In the genomic region with DNA sequence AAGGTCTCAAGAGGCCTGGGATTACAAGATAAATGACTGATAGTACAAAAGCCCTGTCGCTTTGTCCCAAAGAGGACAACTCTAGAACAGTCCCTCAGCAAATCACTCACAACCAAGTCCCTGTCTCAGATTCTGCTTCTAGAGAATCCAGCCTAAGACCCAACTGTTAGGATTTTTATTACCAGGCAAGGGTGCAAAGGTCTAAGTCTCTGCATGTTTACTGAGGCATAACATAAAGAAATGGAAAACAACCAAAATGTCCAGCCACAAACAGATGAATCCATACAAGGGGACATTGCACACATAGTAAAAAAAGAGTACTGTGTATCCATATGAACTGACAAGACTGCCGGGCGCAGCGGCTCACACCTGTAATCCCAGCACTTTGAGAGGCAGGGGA, we compare ENCODE assay signal across 1 cellular context.
TF ChIP-seq lines count a peak whose summit lies in the region.

No MANE protein-coding gene starts in this region.

TF ChIP-seq in HepG2, 621 proteins besides CTCF, POLR2A, EP300 and RAD21:
- TF ChIP-seq ZNF83 (CRISPR knock-in tag; IDR thresholded peaks at IDR 0.05; ENCODE audit: borderline replicate concordance), result no peak
- no peak for TF ChIP-seq ARNT (IDR thresholded peaks at IDR 0.05)
- TF ChIP-seq HNF4A (CRISPR knock-in tag; IDR thresholded peaks at IDR 0.05), result peak; percentile 32
- TF ChIP-seq, protein P1, sequence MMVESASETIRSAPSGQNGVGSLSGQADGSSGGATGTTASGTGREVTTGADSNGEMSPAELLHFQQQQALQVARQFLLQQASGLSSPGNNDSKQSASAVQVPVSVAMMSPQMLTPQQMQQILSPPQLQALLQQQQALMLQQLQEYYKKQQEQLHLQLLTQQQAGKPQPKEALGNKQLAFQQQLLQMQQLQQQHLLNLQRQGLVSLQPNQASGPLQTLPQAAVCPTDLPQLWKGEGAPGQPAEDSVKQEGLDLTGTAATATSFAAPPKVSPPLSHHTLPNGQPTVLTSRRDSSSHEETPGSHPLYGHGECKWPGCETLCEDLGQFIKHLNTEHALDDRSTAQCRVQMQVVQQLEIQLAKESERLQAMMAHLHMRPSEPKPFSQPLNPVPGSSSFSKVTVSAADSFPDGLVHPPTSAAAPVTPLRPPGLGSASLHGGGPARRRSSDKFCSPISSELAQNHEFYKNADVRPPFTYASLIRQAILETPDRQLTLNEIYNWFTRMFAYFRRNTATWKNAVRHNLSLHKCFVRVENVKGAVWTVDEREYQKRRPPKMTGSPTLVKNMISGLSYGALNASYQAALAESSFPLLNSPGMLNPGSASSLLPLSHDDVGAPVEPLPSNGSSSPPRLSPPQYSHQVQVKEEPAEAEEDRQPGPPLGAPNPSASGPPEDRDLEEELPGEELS (CRISPR knock-in tag; IDR thresholded peaks at IDR 0.05), result no peak
- no peak for TF ChIP-seq RARA (CRISPR knock-in tag; IDR thresholded peaks at IDR 0.05)
- no peak for TF ChIP-seq MLLT10 (CRISPR knock-in tag; IDR thresholded peaks at IDR 0.05)
- peak; percentile 23; the same call in 1 of the 2 replicates for TF ChIP-seq FOXA3 (CRISPR knock-in tag; IDR thresholded peaks at IDR 0.05)
- TF ChIP-seq, protein P2, sequence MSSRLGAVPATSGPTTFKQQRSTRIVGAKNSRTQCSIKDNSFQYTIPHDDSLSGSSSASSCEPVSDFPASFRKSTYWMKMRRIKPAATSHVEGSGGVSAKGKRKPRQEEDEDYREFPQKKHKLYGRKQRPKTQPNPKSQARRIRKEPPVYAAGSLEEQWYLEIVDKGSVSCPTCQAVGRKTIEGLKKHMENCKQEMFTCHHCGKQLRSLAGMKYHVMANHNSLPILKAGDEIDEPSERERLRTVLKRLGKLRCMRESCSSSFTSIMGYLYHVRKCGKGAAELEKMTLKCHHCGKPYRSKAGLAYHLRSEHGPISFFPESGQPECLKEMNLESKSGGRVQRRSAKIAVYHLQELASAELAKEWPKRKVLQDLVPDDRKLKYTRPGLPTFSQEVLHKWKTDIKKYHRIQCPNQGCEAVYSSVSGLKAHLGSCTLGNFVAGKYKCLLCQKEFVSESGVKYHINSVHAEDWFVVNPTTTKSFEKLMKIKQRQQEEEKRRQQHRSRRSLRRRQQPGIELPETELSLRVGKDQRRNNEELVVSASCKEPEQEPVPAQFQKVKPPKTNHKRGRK (CRISPR knock-in tag; IDR thresholded peaks at IDR 0.05), result no peak
- no peak for TF ChIP-seq REL (CRISPR knock-in tag; conservative IDR thresholded peaks at IDR 0.05)
- TF ChIP-seq, protein P3, sequence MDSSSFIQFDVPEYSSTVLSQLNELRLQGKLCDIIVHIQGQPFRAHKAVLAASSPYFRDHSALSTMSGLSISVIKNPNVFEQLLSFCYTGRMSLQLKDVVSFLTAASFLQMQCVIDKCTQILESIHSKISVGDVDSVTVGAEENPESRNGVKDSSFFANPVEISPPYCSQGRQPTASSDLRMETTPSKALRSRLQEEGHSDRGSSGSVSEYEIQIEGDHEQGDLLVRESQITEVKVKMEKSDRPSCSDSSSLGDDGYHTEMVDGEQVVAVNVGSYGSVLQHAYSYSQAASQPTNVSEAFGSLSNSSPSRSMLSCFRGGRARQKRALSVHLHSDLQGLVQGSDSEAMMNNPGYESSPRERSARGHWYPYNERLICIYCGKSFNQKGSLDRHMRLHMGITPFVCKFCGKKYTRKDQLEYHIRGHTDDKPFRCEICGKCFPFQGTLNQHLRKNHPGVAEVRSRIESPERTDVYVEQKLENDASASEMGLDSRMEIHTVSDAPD (CRISPR knock-in tag; IDR thresholded peaks at IDR 0.05), result no peak
- TF ChIP-seq THAP11 (CRISPR knock-in tag; IDR thresholded peaks at IDR 0.05), result no peak
- TF ChIP-seq POLR2AphosphoS5 (IDR thresholded peaks at IDR 0.05; ENCODE audit: low read depth, low read length), result no peak
- TF ChIP-seq, protein P4, sequence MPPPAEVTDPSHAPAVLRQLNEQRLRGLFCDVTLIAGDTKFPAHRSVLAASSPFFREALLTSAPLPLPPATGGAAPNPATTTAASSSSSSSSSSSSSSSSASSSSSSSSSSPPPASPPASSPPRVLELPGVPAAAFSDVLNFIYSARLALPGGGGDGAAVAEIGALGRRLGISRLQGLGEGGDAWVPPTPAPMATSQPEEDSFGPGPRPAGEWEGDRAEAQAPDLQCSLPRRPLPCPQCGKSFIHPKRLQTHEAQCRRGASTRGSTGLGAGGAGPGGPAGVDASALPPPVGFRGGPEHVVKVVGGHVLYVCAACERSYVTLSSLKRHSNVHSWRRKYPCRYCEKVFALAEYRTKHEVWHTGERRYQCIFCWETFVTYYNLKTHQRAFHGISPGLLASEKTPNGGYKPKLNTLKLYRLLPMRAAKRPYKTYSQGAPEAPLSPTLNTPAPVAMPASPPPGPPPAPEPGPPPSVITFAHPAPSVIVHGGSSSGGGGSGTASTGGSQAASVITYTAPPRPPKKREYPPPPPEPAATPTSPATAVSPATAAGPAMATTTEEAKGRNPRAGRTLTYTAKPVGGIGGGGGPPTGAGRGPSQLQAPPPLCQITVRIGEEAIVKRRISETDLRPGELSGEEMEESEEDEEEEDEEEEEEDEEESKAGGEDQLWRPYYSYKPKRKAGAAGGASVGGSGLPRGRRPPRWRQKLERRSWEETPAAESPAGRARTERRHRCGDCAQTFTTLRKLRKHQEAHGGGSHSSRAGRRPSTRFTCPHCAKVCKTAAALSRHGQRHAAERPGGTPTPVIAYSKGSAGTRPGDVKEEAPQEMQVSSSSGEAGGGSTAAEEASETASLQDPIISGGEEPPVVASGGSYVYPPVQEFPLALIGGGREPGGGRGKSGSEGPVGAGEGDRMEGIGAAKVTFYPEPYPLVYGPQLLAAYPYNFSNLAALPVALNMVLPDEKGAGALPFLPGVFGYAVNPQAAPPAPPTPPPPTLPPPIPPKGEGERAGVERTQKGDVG (CRISPR knock-in tag; IDR thresholded peaks at IDR 0.05; ENCODE audit: borderline replicate concordance), result no peak
